Comparison of ENCODE assay signal across 2 cellular contexts in the genomic region with DNA sequence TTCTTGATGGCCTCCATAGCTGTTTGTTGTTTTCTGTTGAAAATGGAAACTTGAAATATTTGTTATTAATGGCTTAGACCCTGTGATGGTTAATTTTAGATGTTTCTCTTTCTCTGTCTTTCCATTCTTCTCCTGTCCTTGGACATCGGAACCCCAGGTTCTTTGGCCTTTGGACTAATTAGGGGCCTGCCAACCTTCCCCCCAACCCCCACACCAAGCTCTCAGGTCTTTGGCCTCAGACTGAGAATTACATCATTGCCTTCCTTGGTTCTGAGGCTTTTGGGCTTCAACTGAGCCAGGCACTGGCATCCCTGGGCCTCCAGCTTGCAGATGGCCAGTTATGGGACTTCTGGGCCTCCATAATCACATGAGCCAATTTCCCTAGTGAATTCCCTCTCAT.
TF ChIP-seq lines count a peak whose summit lies in the region.

No MANE protein-coding gene starts in this region.

TF ChIP-seq in GM23338, 12 proteins besides CTCF, POLR2A, EP300 and RAD21 (continued from another document):
- TF ChIP-seq, protein P1, sequence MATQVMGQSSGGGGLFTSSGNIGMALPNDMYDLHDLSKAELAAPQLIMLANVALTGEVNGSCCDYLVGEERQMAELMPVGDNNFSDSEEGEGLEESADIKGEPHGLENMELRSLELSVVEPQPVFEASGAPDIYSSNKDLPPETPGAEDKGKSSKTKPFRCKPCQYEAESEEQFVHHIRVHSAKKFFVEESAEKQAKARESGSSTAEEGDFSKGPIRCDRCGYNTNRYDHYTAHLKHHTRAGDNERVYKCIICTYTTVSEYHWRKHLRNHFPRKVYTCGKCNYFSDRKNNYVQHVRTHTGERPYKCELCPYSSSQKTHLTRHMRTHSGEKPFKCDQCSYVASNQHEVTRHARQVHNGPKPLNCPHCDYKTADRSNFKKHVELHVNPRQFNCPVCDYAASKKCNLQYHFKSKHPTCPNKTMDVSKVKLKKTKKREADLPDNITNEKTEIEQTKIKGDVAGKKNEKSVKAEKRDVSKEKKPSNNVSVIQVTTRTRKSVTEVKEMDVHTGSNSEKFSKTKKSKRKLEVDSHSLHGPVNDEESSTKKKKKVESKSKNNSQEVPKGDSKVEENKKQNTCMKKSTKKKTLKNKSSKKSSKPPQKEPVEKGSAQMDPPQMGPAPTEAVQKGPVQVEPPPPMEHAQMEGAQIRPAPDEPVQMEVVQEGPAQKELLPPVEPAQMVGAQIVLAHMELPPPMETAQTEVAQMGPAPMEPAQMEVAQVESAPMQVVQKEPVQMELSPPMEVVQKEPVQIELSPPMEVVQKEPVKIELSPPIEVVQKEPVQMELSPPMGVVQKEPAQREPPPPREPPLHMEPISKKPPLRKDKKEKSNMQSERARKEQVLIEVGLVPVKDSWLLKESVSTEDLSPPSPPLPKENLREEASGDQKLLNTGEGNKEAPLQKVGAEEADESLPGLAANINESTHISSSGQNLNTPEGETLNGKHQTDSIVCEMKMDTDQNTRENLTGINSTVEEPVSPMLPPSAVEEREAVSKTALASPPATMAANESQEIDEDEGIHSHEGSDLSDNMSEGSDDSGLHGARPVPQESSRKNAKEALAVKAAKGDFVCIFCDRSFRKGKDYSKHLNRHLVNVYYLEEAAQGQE (IDR thresholded peaks at IDR 0.05; ENCODE audit: unreplicated experiment) = no peak
- TF ChIP-seq POLR2AphosphoS5 (IDR thresholded peaks at IDR 0.05; ENCODE audit: low read depth) = no peak
- TF ChIP-seq NANOG (IDR thresholded peaks at IDR 0.05; ENCODE audit: borderline replicate concordance) = no peak
- TF ChIP-seq, protein P2, sequence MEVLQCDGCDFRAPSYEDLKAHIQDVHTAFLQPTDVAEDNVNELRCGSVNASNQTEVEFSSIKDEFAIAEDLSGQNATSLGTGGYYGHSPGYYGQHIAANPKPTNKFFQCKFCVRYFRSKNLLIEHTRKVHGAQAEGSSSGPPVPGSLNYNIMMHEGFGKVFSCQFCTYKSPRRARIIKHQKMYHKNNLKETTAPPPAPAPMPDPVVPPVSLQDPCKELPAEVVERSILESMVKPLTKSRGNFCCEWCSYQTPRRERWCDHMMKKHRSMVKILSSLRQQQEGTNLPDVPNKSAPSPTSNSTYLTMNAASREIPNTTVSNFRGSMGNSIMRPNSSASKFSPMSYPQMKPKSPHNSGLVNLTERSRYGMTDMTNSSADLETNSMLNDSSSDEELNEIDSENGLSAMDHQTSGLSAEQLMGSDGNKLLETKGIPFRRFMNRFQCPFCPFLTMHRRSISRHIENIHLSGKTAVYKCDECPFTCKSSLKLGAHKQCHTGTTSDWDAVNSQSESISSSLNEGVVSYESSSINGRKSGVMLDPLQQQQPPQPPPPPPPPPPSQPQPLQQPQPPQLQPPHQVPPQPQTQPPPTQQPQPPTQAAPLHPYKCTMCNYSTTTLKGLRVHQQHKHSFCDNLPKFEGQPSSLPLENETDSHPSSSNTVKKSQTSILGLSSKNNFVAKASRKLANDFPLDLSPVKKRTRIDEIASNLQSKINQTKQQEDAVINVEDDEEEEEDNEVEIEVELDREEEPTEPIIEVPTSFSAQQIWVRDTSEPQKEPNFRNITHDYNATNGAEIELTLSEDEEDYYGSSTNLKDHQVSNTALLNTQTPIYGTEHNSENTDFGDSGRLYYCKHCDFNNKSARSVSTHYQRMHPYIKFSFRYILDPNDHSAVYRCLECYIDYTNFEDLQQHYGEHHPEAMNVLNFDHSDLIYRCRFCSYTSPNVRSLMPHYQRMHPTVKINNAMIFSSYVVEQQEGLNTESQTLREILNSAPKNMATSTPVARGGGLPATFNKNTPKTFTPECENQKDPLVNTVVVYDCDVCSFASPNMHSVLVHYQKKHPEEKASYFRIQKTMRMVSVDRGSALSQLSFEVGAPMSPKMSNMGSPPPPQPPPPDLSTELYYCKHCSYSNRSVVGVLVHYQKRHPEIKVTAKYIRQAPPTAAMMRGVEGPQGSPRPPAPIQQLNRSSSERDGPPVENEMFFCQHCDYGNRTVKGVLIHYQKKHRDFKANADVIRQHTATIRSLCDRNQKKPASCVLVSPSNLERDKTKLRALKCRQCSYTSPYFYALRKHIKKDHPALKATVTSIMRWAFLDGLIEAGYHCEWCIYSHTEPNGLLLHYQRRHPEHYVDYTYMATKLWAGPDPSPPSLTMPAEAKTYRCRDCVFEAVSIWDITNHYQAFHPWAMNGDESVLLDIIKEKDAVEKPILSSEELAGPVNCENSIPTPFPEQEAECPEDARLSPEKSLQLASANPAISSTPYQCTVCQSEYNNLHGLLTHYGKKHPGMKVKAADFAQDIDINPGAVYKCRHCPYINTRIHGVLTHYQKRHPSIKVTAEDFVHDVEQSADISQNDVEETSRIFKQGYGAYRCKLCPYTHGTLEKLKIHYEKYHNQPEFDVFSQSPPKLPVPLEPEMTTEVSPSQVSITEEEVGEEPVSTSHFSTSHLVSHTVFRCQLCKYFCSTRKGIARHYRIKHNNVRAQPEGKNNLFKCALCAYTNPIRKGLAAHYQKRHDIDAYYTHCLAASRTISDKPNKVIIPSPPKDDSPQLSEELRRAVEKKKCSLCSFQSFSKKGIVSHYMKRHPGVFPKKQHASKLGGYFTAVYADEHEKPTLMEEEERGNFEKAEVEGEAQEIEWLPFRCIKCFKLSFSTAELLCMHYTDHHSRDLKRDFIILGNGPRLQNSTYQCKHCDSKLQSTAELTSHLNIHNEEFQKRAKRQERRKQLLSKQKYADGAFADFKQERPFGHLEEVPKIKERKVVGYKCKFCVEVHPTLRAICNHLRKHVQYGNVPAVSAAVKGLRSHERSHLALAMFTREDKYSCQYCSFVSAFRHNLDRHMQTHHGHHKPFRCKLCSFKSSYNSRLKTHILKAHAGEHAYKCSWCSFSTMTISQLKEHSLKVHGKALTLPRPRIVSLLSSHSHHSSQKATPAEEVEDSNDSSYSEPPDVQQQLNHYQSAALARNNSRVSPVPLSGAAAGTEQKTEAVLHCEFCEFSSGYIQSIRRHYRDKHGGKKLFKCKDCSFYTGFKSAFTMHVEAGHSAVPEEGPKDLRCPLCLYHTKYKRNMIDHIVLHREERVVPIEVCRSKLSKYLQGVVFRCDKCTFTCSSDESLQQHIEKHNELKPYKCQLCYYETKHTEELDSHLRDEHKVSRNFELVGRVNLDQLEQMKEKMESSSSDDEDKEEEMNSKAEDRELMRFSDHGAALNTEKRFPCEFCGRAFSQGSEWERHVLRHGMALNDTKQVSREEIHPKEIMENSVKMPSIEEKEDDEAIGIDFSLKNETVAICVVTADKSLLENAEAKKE (CRISPR knock-in tag; IDR thresholded peaks at IDR 0.05) = no peak

TF ChIP-seq in WTC11, 78 proteins besides CTCF, POLR2A, EP300 and RAD21 (continued from another document):
- TF ChIP-seq, protein P3, sequence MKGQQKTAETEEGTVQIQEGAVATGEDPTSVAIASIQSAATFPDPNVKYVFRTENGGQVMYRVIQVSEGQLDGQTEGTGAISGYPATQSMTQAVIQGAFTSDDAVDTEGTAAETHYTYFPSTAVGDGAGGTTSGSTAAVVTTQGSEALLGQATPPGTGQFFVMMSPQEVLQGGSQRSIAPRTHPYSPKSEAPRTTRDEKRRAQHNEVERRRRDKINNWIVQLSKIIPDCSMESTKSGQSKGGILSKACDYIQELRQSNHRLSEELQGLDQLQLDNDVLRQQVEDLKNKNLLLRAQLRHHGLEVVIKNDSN (CRISPR knock-in tag; IDR thresholded peaks at IDR 0.05) = no peak
- TF ChIP-seq, protein P4, sequence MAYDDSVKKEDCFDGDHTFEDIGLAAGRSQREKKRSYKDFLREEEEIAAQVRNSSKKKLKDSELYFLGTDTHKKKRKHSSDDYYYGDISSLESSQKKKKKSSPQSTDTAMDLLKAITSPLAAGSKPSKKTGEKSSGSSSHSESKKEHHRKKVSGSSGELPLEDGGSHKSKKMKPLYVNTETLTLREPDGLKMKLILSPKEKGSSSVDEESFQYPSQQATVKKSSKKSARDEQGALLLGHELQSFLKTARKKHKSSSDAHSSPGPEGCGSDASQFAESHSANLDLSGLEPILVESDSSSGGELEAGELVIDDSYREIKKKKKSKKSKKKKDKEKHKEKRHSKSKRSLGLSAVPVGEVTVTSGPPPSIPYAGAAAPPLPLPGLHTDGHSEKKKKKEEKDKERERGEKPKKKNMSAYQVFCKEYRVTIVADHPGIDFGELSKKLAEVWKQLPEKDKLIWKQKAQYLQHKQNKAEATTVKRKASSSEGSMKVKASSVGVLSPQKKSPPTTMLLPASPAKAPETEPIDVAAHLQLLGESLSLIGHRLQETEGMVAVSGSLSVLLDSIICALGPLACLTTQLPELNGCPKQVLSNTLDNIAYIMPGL (CRISPR knock-in tag; IDR thresholded peaks at IDR 0.05) = no peak
- TF ChIP-seq ESRRA (CRISPR knock-in tag; IDR thresholded peaks at IDR 0.05; ENCODE audit: borderline replicate concordance) (no peak), E2F5 (CRISPR knock-in tag; IDR thresholded peaks at IDR 0.05) (no peak)
